ENCODE assay signal across 9 cellular contexts in the genomic region with DNA sequence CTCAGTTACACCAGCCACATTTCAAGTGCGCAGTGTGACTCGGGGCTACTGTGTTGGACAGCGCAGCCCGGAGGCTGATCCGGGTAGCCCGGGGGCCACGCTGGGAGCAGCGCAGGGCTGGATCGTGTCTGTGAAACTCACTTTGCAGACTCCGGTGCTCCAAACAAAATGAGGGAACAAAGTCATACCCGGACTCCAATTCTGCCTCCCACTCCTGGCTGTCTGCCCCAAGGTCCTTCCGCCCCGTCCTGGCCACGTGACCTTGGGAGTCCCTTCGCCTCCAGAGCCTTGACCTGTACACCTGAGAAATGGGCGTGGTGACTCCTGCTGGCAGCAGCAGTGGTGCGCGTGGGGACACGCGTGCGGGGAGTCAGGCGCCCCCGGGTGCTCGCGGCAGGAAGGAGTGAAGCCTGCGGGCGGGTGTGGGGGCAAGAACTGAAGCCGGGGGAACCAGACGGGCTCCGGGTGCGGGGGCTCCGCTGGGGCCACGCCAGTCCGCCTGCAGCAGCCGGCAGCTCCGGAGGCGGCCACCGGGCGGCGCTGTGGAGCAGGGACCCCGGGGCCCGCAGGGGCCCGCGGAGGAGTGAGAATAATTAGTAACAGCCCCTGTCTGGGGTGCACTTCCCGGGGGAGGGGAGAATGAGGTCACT. TPM values are rescaled to one million over a fixed set of nuclear protein-coding genes. Genes with fewer than 3 reads are reported as not detected.
DNase-seq lines count a peak whose midpoint lies in the region; ATAC-seq and TF ChIP-seq lines count a peak whose summit lies in the region.
"Had no signal": no experiment of that assay in that cellular context is flagged by ENCODE, and none has a peak within 500 bp of the region (broad histone marks: within the 10 kb centered on the region; RNA-seq: fewer than 3 reads in every experiment).

No MANE protein-coding gene starts in this region.

- H3K4me1 ChIP-seq in BE2C = no peaks in the 10 kb centered on the region
- H3K4me1 ChIP-seq in cardiac muscle cell (ENCODE audit: low read depth) = peaks cover 15% of the 10 kb centered on the region
- H3K4me1 ChIP-seq in skeletal muscle satellite cell (ENCODE audit: control insufficient read depth, insufficient read depth, low read length) = peaks cover 11% of the 10 kb centered on the region

- no peak overlapping the region for H3K4me3 Mint-ChIP-seq in activated T-helper 17 cell treated with anti-CD3 and anti-CD28 coated beads, Interleukin-2, amount 50 U/mL, for 72 hours

- H3K27ac ChIP-seq in cardiac muscle cell = no peak overlapping the region

- H3K27ac Mint-ChIP-seq in activated T-helper 17 cell treated with anti-CD3 and anti-CD28 coated beads, Interleukin-2, amount 50 U/mL, for 72 hours = no peak overlapping the region

- H3K4me2 ChIP-seq in skeletal muscle satellite cell (ENCODE audit: low read length) = peak overlapping the region; percentile 39

- H3K4me3 ChIP-seq in BE2C (ENCODE audit: low read depth, low read length) = no peak overlapping the region
- H3K4me3 ChIP-seq in cardiac muscle cell = no peak overlapping the region
- H3K4me3 ChIP-seq in skeletal muscle satellite cell (ENCODE audit: low read length) = peak overlapping the region; percentile 51

- H3K27me3 Mint-ChIP-seq in activated T-helper 17 cell treated with anti-CD3 and anti-CD28 coated beads, Interleukin-2, amount 50 U/mL, for 72 hours = no peaks in the 10 kb centered on the region

- no peaks in the 10 kb centered on the region for H3K27me3 ChIP-seq in BE2C
- no peaks in the 10 kb centered on the region for H3K27me3 ChIP-seq in cardiac muscle cell
- H3K27me3 ChIP-seq in skeletal muscle satellite cell (ENCODE audit: control insufficient read depth, insufficient read depth, low read length) = peaks cover 18% of the 10 kb centered on the region

- no peaks in the 10 kb centered on the region for H3K36me3 Mint-ChIP-seq in activated T-helper 17 cell treated with anti-CD3 and anti-CD28 coated beads, Interleukin-2, amount 50 U/mL, for 72 hours (ENCODE audit: low read depth)

- DNase-seq in BE2C (peak; percentile 41), cardiac muscle cell (ENCODE audit: low read depth in 1 of 2, low spot score in 1 of 2) (no peak), NCI-H2227 treated with DMSO at 0.1 percent for 48 hours (lab: John Stamatoyannopoulos, UW) (no peak)

- H3K9ac ChIP-seq in skeletal muscle satellite cell (ENCODE audit: low read depth, low read length) = no peak overlapping the region

- no peaks in the 10 kb centered on the region for H3K9me3 Mint-ChIP-seq in activated T-helper 17 cell treated with anti-CD3 and anti-CD28 coated beads, Interleukin-2, amount 50 U/mL, for 72 hours

- H3K9me3 ChIP-seq in BE2C (no peaks in the 10 kb centered on the region), cardiac muscle cell (ENCODE audit: low read depth) (no peaks in the 10 kb centered on the region), skeletal muscle satellite cell (replicated peaks; ENCODE audit: low read length) (no peaks in the 10 kb centered on the region)

- peak; percentile 58 for ATAC-seq in activated T-helper 17 cell treated with anti-CD3 and anti-CD28 coated beads, Interleukin-2, amount 50 U/mL, for 72 hours (replicated peaks)
- ATAC-seq in GM18861 (IDR thresholded peaks at IDR 0.05; ENCODE audit: unreplicated experiment) (no peak), HG03280 (IDR thresholded peaks at IDR 0.05; ENCODE audit: unreplicated experiment) (no peak)

- H3K36me3 ChIP-seq in BE2C (no peaks in the 10 kb centered on the region), cardiac muscle cell (no peaks in the 10 kb centered on the region), skeletal muscle satellite cell (ENCODE audit: insufficient read depth, low read length) (no peaks in the 10 kb centered on the region)

- H3K4me1 Mint-ChIP-seq in activated T-helper 17 cell treated with anti-CD3 and anti-CD28 coated beads, Interleukin-2, amount 50 U/mL, for 72 hours = no peaks in the 10 kb centered on the region

- peak; percentile 59 for TF ChIP-seq CTCF in BE2C (IDR thresholded peaks at IDR 0.05; ENCODE audit: low read depth, low read length)
- TF ChIP-seq CTCF in LNCAP (IDR thresholded peaks at IDR 0.05) = peak; percentile 64
- TF ChIP-seq CTCF in cardiac muscle cell (IDR thresholded peaks at IDR 0.05; ENCODE audit: low read depth, low read length) = peak; percentile 82

RNA-seq across cellular contexts. Expression of a gene that starts 42.4 kb away (rescaled TPM):
- polyA plus RNA-seq in BE2C (2012; ENCODE audit: insufficient read depth, insufficient read length, low read depth) = not detected
- not detected for total RNA-seq in activated T-helper 17 cell treated with anti-CD3 and anti-CD28 coated beads, Interleukin-2, amount 50 U/mL, for 72 hours
- 19.3 and 27.5 TPM in 2 replicates for total RNA-seq in cardiac muscle cell
- 3.2 and 4.9 TPM in 2 replicates for polyA plus RNA-seq in cardiac muscle cell
- not detected in 2 replicates for total RNA-seq in skeletal muscle satellite cell (2012; rRNA removed)
- total RNA-seq: subcutaneous adipose tissue had no signal

RNA-seq across cellular contexts. Expression of a gene that starts 55.3 kb away (rescaled TPM):
- polyA plus RNA-seq in BE2C (2012; ENCODE audit: insufficient read depth, insufficient read length, low read depth) = not detected
- total RNA-seq in activated T-helper 17 cell treated with anti-CD3 and anti-CD28 coated beads, Interleukin-2, amount 50 U/mL, for 72 hours = under 1 TPM; 0.32 to 0.40 TPM
- 13.1 and 19.7 TPM in 2 replicates for total RNA-seq in cardiac muscle cell
- polyA plus RNA-seq in cardiac muscle cell = 21.8 and 26.5 TPM in 2 replicates
- total RNA-seq in skeletal muscle satellite cell (2012; rRNA removed) = 102 and 137 TPM in 2 replicates

Comparison
In these comparisons a context has a peak if more than half of its experiments do, and no peak if none do; other contexts are left out.
1. RNA of a gene that starts 42.4 kb away (total RNA-seq): 19.3 to 27.5 TPM in cardiac muscle cell; not detected in activated T-helper 17 cell treated with anti-CD3 and anti-CD28 coated beads, Interleukin-2, amount 50 U/mL, for 72 hours; every median in the first group is over 10 times any median in the second.
2. RNA of a gene that starts 55.3 kb away (total RNA-seq): 13.1 to 19.7 TPM in cardiac muscle cell; 0.32 to 0.40 TPM in activated T-helper 17 cell treated with anti-CD3 and anti-CD28 coated beads, Interleukin-2, amount 50 U/mL, for 72 hours; every median in the first group is over 10 times any median in the second.
3. Peak in every context shown above with its lines, with median percentiles within 50 percentile points of each other: CTCF ChIP-seq.